ENCODE assay signal across 28 cellular contexts in the genomic region with DNA sequence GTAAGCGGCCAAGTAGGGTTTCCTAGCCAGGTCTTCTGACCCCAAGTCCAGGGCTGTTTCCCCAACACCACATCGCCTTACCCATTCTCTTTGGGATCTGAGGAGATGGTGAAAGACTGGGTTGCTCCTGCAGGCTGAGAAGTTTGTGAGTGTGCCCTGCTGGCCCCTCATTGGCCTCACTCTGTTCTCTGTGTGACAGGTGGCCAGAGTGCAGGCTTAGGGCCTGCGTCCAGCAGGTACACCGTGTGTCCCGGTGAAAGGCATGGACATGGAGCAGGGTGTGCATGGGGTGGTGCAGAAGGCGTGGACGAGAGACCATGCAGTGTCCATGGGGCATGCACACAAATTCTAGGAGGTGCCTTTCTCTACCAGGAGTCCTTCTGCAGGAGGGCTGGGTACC.
"Had no signal": no experiment of that assay in that cellular context is flagged by ENCODE, and none has a peak within 500 bp of the region (broad histone marks: within the 10 kb centered on the region; RNA-seq: fewer than 3 reads in every experiment).

No MANE protein-coding gene starts in this region.

- H3K27me3 ChIP-seq: brain microvascular endothelial cell had no signal

- H3K36me3 ChIP-seq: brain microvascular endothelial cell, esophagus squamous epithelium, WERI-Rb-1 had no signal

- DNase-seq: activated B cell treated with CpG ODN at 0.5 μM for 24 hours; activated CD4-positive, alpha-beta T cell treated with anti-CD3 and anti-CD28 coated beads for 48 hours; activated CD4-positive, alpha-beta T cell treated with anti-CD3 and anti-CD28 coated beads, Interleukin-2, amount 50 U/mL, for 1 hour; activated CD4-positive, alpha-beta T cell treated with anti-CD3 and anti-CD28 coated beads, Interleukin-2, amount 50 U/mL, for 48 hours; activated CD8-positive, alpha-beta memory T cell treated with anti-CD3 and anti-CD28 coated beads for 24 hours; activated CD8-positive, alpha-beta T cell treated with anti-CD3 and anti-CD28 coated beads for 36 hours; activated effector memory CD4-positive, alpha-beta T cell treated with Interleukin-2 at 50 U/mL for 16 hours; activated gamma-delta T cell treated with Interleukin-2 at 50 U/mL for 16 hours; activated naive CD4-positive, alpha-beta T cell treated with anti-CD3 and anti-CD28 coated beads, Interleukin-2, amount 50 U/mL, for 16 hours; activated naive CD4-positive, alpha-beta T cell treated with Interleukin-2 at 50 U/mL for 16 hours; activated T-cell treated with anti-CD3 and anti-CD28 coated beads, Interleukin-2, amount 50 U/mL, for 4 hours; amniotic stem cell; anterior cingulate cortex; brain microvascular endothelial cell; central memory CD4-positive, alpha-beta T cell; effector CD8-positive, alpha-beta T cell; esophagus squamous epithelium; foreskin melanocyte; head of caudate nucleus; T-helper 1 cell; T-helper 17 cell; T1000; WERI-Rb-1 had no signal

- FAIRE-seq: astrocyte, colon, endometrium, endothelial cell of umbilical vein had no signal

- H3K4me3 ChIP-seq: esophagus squamous epithelium had no signal

- H3K4me1 ChIP-seq: esophagus squamous epithelium had no signal

- H3K27ac ChIP-seq: brain microvascular endothelial cell, epithelial cell of prostate, esophagus squamous epithelium, WERI-Rb-1 had no signal

- H3K9me3 ChIP-seq: esophagus squamous epithelium had no signal
